24 cellular contexts compared by ENCODE assay signal in genomic region chr10:122188706-122189105, GRCh38.
DNase-seq lines count a peak whose midpoint lies in the region; ATAC-seq and TF ChIP-seq lines count a peak whose summit lies in the region.
"Had no signal": no experiment of that assay in that cellular context is flagged by ENCODE, and none has a peak within 500 bp of the region (broad histone marks: within the 10 kb centered on the region; RNA-seq: fewer than 3 reads in every experiment).

No MANE protein-coding gene starts in this region.

- H3K9me3 ChIP-seq in muscle layer of colon (ENCODE audit: low read length) (no peaks in the 10 kb centered on the region), stomach smooth muscle (ENCODE audit: control insufficient read depth in 2 of 2, low read length in 2 of 2) (no peaks in the 10 kb centered on the region)
- H3K9me3 ChIP-seq: SJCRH30 had no signal

- H3K4me1 ChIP-seq in muscle layer of colon (ENCODE audit: insufficient read depth, low read length) (peaks cover 48% of the 10 kb centered on the region), stomach smooth muscle (ENCODE audit: control insufficient read depth, insufficient read depth, low read length) (peaks cover 41% of the 10 kb centered on the region)
- H3K4me1 ChIP-seq: SJCRH30 had no signal

- peak overlapping the region; percentile 13 for H3K27ac ChIP-seq in caudate nucleus (ENCODE audit: low read depth, low read length)
- H3K27ac ChIP-seq in muscle layer of colon (ENCODE audit: low read depth, low read length), result no peak overlapping the region
- H3K27ac ChIP-seq in stomach smooth muscle (ENCODE audit: low read length), result peak overlapping the region; percentile 31
- H3K27ac ChIP-seq: coronary artery, SJCRH30 had no signal

- no peaks in the 10 kb centered on the region for H3K36me3 Mint-ChIP-seq in chondrocyte (ENCODE audit: low read depth)
- H3K36me3 Mint-ChIP-seq: CD4-positive, alpha-beta memory T cell had no signal

- DNase-seq in LNCaP clone FGC (ENCODE audit: low read depth), result peak; percentile 54
- peak in 28 of 61 donors; percentile 14 to 80 (median 33) for DNase-seq in caudate nucleus (lab: John Stamatoyannopoulos, UW)
- DNase-seq in chondrocyte (ENCODE audit: low spot score), result no peak
- no peak for DNase-seq in retina
- DNase-seq: activated B cell treated with CpG ODN at 0.5 μM for 24 hours; activated naive CD4-positive, alpha-beta T cell; activated T-cell treated with anti-CD3 and anti-CD28 coated beads, Interleukin-2, amount 50 U/mL, for 72 hours; CD4-positive, alpha-beta memory T cell; DMS 273 treated with DMSO at 0.1 percent for 48 hours; effector memory CD8-positive, alpha-beta T cell; EL; foreskin fibroblast; HFFc6; Karpas-422; mesenchymal stem cell; NCI-H1436; NCI-H524; SJCRH30; stimulated activated CD4-positive, alpha-beta T cell treated with anti-CD3 and anti-CD28 coated beads, Interleukin-2, amount 100 ng/mL, for 24 hours had no signal

- no peaks in the 10 kb centered on the region for H3K27me3 Mint-ChIP-seq in chondrocyte (ENCODE audit: low read depth)

- H3K27me3 ChIP-seq in muscle layer of colon (ENCODE audit: control insufficient read depth in 1 of 2, insufficient read depth in 2 of 2, low read length in 2 of 2) (no peaks in the 10 kb centered on the region), stomach smooth muscle (ENCODE audit: control insufficient read depth in 1 of 2, insufficient read depth in 2 of 2, low read length in 2 of 2) (no peaks in the 10 kb centered on the region)
- H3K27me3 ChIP-seq: SJCRH30 had no signal

- H3K36me3 ChIP-seq in muscle layer of colon (ENCODE audit: insufficient read depth, low read length) (no peaks in the 10 kb centered on the region), stomach smooth muscle (ENCODE audit: control insufficient read depth in 2 of 2, insufficient read depth in 2 of 2, low read length in 2 of 2) (peaks cover 0 to 2% of the 10 kb centered on the region in 2 donors)
- H3K36me3 ChIP-seq: SJCRH30 had no signal

- ATAC-seq in HG02759 (IDR thresholded peaks at IDR 0.05; ENCODE audit: unreplicated experiment), result no peak
- ATAC-seq: activated T-cell treated with anti-CD3 and anti-CD28 coated beads, Interleukin-2, amount 50 U/mL, for 72 hours; effector memory CD8-positive, alpha-beta T cell; GM23338 had no signal

- H3K27ac Mint-ChIP-seq in chondrocyte (ENCODE audit: unreplicated experiment), result no peak overlapping the region
- H3K27ac Mint-ChIP-seq: activated B cell treated with CpG ODN at 0.5 μM for 24 hours; activated T-cell treated with anti-CD3 and anti-CD28 coated beads, Interleukin-2, amount 50 U/mL, for 72 hours; CD4-positive, alpha-beta memory T cell; effector memory CD8-positive, alpha-beta T cell; HFFc6 had no signal

- H3K4me3 Mint-ChIP-seq in chondrocyte (ENCODE audit: unreplicated experiment), result no peak overlapping the region
- H3K4me3 Mint-ChIP-seq: activated B cell treated with CpG ODN at 0.5 μM for 24 hours; activated T-cell treated with anti-CD3 and anti-CD28 coated beads, Interleukin-2, amount 50 U/mL, for 72 hours; CD4-positive, alpha-beta memory T cell; effector memory CD8-positive, alpha-beta T cell; GM23338; HFFc6 had no signal

- H3K9ac ChIP-seq in muscle layer of colon (ENCODE audit: low read length) (peak overlapping the region; percentile 31), stomach smooth muscle (ENCODE audit: low read length in 2 of 2) (no peak overlapping the region)

- peaks cover 21% of the 10 kb centered on the region for H3K4me1 Mint-ChIP-seq in chondrocyte (ENCODE audit: low read depth)
- H3K4me1 Mint-ChIP-seq: activated B cell treated with CpG ODN at 0.5 μM for 24 hours; CD4-positive, alpha-beta memory T cell had no signal

- H3K9me3 Mint-ChIP-seq in chondrocyte (ENCODE audit: low read depth), result no peaks in the 10 kb centered on the region
- H3K9me3 Mint-ChIP-seq: activated B cell treated with CpG ODN at 0.5 μM for 24 hours; activated T-cell treated with anti-CD3 and anti-CD28 coated beads, Interleukin-2, amount 50 U/mL, for 72 hours; CD4-positive, alpha-beta memory T cell; effector memory CD8-positive, alpha-beta T cell; GM23338; HFFc6 had no signal

- no peak for TF ChIP-seq CTCF in LNCaP clone FGC (IDR thresholded peaks at IDR 0.05; ENCODE audit: control insufficient read depth, extremely low read depth, insufficient read depth)
- no peak for TF ChIP-seq CTCF in chondrocyte (IDR thresholded peaks at IDR 0.05)

- no peak overlapping the region for H3K4me3 ChIP-seq in LNCaP clone FGC (ENCODE audit: low read depth, low read length)
- no peak overlapping the region for H3K4me3 ChIP-seq in muscle layer of colon (ENCODE audit: low read depth in 1 of 2, low read length in 2 of 2)
- H3K4me3 ChIP-seq in stomach smooth muscle (ENCODE audit: low read length in 2 of 2), result no peak overlapping the region
- H3K4me3 ChIP-seq: coronary artery, GM23338, SJCRH30 had no signal
